ENCODE assay signal across 30 cellular contexts in genomic region chr20:24618739-24619138, GRCh38.
"Had no signal": no experiment of that assay in that cellular context is flagged by ENCODE, and none has a peak within 500 bp of the region (broad histone marks: within the 10 kb centered on the region; RNA-seq: fewer than 3 reads in every experiment).

No MANE protein-coding gene starts in this region.

- H3K4me1 ChIP-seq: adrenal gland, body of pancreas, foreskin keratinocyte, gastrocnemius medialis had no signal

- H3K27ac ChIP-seq: adrenal gland, body of pancreas, esophagus muscularis mucosa, foreskin keratinocyte, gastrocnemius medialis, heart left ventricle had no signal

- FAIRE-seq: colon had no signal

- H3K36me3 ChIP-seq: adrenal gland, esophagus muscularis mucosa, gastrocnemius medialis, heart left ventricle had no signal

- H3K27me3 ChIP-seq: adrenal gland, body of pancreas, foreskin keratinocyte, gastrocnemius medialis, heart left ventricle had no signal

- ATAC-seq: activated CD4-positive, alpha-beta T cell treated with anti-CD3 and anti-CD28 coated beads for 36 hours; activated naive CD8-positive, alpha-beta T cell treated with anti-CD3 and anti-CD28 coated beads, Interleukin-2, amount 50 U/mL, for 24 hours; activated T-cell treated with anti-CD3 and anti-CD28 coated beads, Interleukin-2, amount 50 U/mL, for 4 hours; body of pancreas; effector memory CD8-positive, alpha-beta T cell; foreskin keratinocyte; gastrocnemius medialis had no signal

- H3K4me3 ChIP-seq: adrenal gland, body of pancreas, esophagus muscularis mucosa, gastrocnemius medialis, heart left ventricle had no signal

- DNase-seq: activated CD4-positive, alpha-beta memory T cell treated with anti-CD3 and anti-CD28 coated beads, Interleukin-2, amount 10 ng/mL, durations not matched to agents 7 days and 5 days; activated CD4-positive, alpha-beta T cell treated with anti-CD3 and anti-CD28 coated beads for 36 hours; activated CD4-positive, alpha-beta T cell treated with anti-CD3 and anti-CD28 coated beads, Interleukin-2, amount 10 ng/mL, durations not matched to agents 24 days and 14 days; activated CD4-positive, alpha-beta T cell treated with anti-CD3 and anti-CD28 coated beads, Interleukin-2, amount 50 U/mL, for 4 hours; activated CD4-positive, CD25-positive, alpha-beta regulatory T cell; activated CD4-positive, CD25-positive, alpha-beta regulatory T cell treated with anti-CD3 and anti-CD28 coated beads, Interleukin-2, amount 50 U/mL, for 72 hours; activated CD8-positive, alpha-beta memory T cell treated with anti-CD3 and anti-CD28 coated beads, Interleukin-2, amount 50 U/mL, for 48 hours; activated effector memory CD4-positive, alpha-beta T cell treated with anti-CD3 and anti-CD28 coated beads, Interleukin-2, amount 50 U/mL, for 16 hours; activated naive CD4-positive, alpha-beta T cell treated with anti-CD3 and anti-CD28 coated beads for 36 hours; activated naive CD8-positive, alpha-beta T cell treated with anti-CD3 and anti-CD28 coated beads for 36 hours; activated naive CD8-positive, alpha-beta T cell treated with anti-CD3 and anti-CD28 coated beads, Interleukin-2, amount 50 U/mL, for 24 hours; activated T-cell treated with anti-CD3 and anti-CD28 coated beads for 4 hours; activated T-cell treated with anti-CD3 and anti-CD28 coated beads, Interleukin-2, amount 50 U/mL, for 4 hours; adrenal gland; amygdala; aorta; body of pancreas; caudate nucleus; cortex of kidney; dermis blood vessel endothelial cell; effector CD4-positive, alpha-beta T cell; effector memory CD8-positive, alpha-beta T cell; erythroblast; foreskin keratinocyte; gastrocnemius medialis; glutamatergic neuron; heart left ventricle; T-helper 2 cell had no signal

- H3K9me3 ChIP-seq: adrenal gland, body of pancreas, esophagus muscularis mucosa, gastrocnemius medialis, heart left ventricle had no signal
